1 cellular context compared by ENCODE assay signal in genomic region chr15:89125038-89125826, GRCh38.
TF ChIP-seq lines count a peak whose summit lies in the region.

No MANE protein-coding gene starts in this region.

TF ChIP-seq in HepG2, 621 proteins besides CTCF, POLR2A, EP300 and RAD21 (continued from another document and continues in another):
- TF ChIP-seq DMTF1 (CRISPR knock-in tag; IDR thresholded peaks at IDR 0.05) = no peak
- TF ChIP-seq ELF4 (CRISPR knock-in tag; IDR thresholded peaks at IDR 0.05; ENCODE audit: borderline replicate concordance) = no peak
- TF ChIP-seq SAFB2 (CRISPR knock-in tag; IDR thresholded peaks at IDR 0.05; ENCODE audit: borderline replicate concordance, low read depth) = no peak
- TF ChIP-seq ATAD3A (CRISPR knock-in tag; IDR thresholded peaks at IDR 0.05) = no peak
- no peak for TF ChIP-seq KMT2B (CRISPR knock-in tag; IDR thresholded peaks at IDR 0.05)
- no peak for TF ChIP-seq ZBTB3 (CRISPR knock-in tag; IDR thresholded peaks at IDR 0.05; ENCODE audit: borderline replicate concordance, low read depth)
- TF ChIP-seq IRX3 (CRISPR knock-in tag; IDR thresholded peaks at IDR 0.05; ENCODE audit: borderline replicate concordance, low read depth) = no peak
- TF ChIP-seq, protein P1, sequence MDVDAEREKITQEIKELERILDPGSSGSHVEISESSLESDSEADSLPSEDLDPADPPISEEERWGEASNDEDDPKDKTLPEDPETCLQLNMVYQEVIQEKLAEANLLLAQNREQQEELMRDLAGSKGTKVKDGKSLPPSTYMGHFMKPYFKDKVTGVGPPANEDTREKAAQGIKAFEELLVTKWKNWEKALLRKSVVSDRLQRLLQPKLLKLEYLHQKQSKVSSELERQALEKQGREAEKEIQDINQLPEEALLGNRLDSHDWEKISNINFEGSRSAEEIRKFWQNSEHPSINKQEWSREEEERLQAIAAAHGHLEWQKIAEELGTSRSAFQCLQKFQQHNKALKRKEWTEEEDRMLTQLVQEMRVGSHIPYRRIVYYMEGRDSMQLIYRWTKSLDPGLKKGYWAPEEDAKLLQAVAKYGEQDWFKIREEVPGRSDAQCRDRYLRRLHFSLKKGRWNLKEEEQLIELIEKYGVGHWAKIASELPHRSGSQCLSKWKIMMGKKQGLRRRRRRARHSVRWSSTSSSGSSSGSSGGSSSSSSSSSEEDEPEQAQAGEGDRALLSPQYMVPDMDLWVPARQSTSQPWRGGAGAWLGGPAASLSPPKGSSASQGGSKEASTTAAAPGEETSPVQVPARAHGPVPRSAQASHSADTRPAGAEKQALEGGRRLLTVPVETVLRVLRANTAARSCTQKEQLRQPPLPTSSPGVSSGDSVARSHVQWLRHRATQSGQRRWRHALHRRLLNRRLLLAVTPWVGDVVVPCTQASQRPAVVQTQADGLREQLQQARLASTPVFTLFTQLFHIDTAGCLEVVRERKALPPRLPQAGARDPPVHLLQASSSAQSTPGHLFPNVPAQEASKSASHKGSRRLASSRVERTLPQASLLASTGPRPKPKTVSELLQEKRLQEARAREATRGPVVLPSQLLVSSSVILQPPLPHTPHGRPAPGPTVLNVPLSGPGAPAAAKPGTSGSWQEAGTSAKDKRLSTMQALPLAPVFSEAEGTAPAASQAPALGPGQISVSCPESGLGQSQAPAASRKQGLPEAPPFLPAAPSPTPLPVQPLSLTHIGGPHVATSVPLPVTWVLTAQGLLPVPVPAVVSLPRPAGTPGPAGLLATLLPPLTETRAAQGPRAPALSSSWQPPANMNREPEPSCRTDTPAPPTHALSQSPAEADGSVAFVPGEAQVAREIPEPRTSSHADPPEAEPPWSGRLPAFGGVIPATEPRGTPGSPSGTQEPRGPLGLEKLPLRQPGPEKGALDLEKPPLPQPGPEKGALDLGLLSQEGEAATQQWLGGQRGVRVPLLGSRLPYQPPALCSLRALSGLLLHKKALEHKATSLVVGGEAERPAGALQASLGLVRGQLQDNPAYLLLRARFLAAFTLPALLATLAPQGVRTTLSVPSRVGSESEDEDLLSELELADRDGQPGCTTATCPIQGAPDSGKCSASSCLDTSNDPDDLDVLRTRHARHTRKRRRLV (CRISPR knock-in tag; IDR thresholded peaks at IDR 0.05) = no peak
- TF ChIP-seq CREBL2 (CRISPR knock-in tag; IDR thresholded peaks at IDR 0.05; ENCODE audit: borderline replicate concordance) = no peak
- TF ChIP-seq, protein P2, sequence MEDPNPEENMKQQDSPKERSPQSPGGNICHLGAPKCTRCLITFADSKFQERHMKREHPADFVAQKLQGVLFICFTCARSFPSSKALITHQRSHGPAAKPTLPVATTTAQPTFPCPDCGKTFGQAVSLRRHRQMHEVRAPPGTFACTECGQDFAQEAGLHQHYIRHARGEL (CRISPR knock-in tag; IDR thresholded peaks at IDR 0.05) = no peak
- TF ChIP-seq ZNF850 (CRISPR knock-in tag; conservative IDR thresholded peaks at IDR 0.05) = no peak
- no peak for TF ChIP-seq ZNF382 (CRISPR knock-in tag; IDR thresholded peaks at IDR 0.05; ENCODE audit: borderline replicate concordance)
- TF ChIP-seq PLRG1 (conservative IDR thresholded peaks at IDR 0.05) = no peak
- no peak for TF ChIP-seq ZNF589 (CRISPR knock-in tag; conservative IDR thresholded peaks at IDR 0.05)
- TF ChIP-seq ZBTB20 (CRISPR knock-in tag; IDR thresholded peaks at IDR 0.05; ENCODE audit: borderline replicate concordance, low read depth) = no peak
- TF ChIP-seq ZNF740 (CRISPR knock-in tag; IDR thresholded peaks at IDR 0.05) = no peak
- TF ChIP-seq ZNF784 (CRISPR knock-in tag; IDR thresholded peaks at IDR 0.05; ENCODE audit: borderline replicate concordance) = no peak
- TF ChIP-seq YY1 (IDR thresholded peaks at IDR 0.05; ENCODE audit: insufficient read depth, insufficient replicate concordance, low read depth, low read length) = peak; percentile 75
- TF ChIP-seq ZNF713 (CRISPR knock-in tag; IDR thresholded peaks at IDR 0.05) = no peak
- no peak for TF ChIP-seq KAT8 (CRISPR knock-in tag; IDR thresholded peaks at IDR 0.05)
- TF ChIP-seq, protein P3, sequence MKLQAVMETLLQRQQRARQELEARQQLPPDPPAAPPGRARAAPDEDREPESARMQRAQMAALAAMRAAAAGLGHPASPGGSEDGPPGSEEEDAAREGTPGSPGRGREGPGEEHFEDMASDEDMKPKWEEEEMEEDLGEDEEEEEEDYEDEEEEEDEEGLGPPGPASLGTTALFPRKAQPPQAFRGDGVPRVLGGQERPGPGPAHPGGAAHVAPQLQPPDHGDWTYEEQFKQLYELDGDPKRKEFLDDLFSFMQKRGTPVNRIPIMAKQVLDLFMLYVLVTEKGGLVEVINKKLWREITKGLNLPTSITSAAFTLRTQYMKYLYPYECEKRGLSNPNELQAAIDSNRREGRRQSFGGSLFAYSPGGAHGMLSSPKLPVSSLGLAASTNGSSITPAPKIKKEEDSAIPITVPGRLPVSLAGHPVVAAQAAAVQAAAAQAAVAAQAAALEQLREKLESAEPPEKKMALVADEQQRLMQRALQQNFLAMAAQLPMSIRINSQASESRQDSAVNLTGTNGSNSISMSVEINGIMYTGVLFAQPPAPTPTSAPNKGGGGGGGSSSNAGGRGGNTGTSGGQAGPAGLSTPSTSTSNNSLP (IDR thresholded peaks at IDR 0.05; ENCODE audit: low read depth, low read length) = 0 out of 2 replicates have a peak, but pooled peaks have one; percentile 2
- no peak for TF ChIP-seq ZFP90 (CRISPR knock-in tag; IDR thresholded peaks at IDR 0.05; ENCODE audit: borderline replicate concordance)
- TF ChIP-seq ZNF607 (CRISPR knock-in tag; IDR thresholded peaks at IDR 0.05; ENCODE audit: borderline replicate concordance) = no peak
- TF ChIP-seq CENPT (CRISPR knock-in tag; IDR thresholded peaks at IDR 0.05; ENCODE audit: low read depth) = no peak
- no peak for TF ChIP-seq BHLHE40 (IDR thresholded peaks at IDR 0.05; ENCODE audit: low read length)
- TF ChIP-seq RARA (CRISPR knock-in tag; IDR thresholded peaks at IDR 0.05) = peak; percentile 50; the same call in 1 of the 2 replicates
- no peak for TF ChIP-seq PAWR (CRISPR knock-in tag; IDR thresholded peaks at IDR 0.05; ENCODE audit: borderline replicate concordance)
- TF ChIP-seq PPARG (CRISPR knock-in tag; conservative IDR thresholded peaks at IDR 0.05) = peak; percentile 35; the same call in 1 of the 2 replicates
- no peak for TF ChIP-seq ZFY (CRISPR knock-in tag; IDR thresholded peaks at IDR 0.05)
- no peak for TF ChIP-seq MEIS2 (CRISPR knock-in tag; IDR thresholded peaks at IDR 0.05)
- no peak for TF ChIP-seq ZNF337 (CRISPR knock-in tag; IDR thresholded peaks at IDR 0.05; ENCODE audit: borderline replicate concordance, low read depth)
- TF ChIP-seq, protein P4, sequence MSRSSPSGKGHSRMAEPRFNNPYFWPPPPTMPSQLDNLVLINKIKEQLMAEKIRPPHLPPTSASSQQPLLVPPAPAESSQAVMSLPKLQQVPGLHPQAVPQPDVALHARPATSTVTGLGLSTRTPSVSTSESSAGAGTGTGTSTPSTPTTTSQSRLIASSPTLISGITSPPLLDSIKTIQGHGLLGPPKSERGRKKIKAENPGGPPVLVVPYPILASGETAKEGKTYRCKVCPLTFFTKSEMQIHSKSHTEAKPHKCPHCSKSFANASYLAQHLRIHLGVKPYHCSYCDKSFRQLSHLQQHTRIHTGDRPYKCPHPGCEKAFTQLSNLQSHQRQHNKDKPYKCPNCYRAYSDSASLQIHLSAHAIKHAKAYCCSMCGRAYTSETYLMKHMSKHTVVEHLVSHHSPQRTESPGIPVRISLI (CRISPR knock-in tag; IDR thresholded peaks at IDR 0.05; ENCODE audit: borderline replicate concordance) = peak; percentile 98
- TF ChIP-seq HOXA5 (CRISPR knock-in tag; IDR thresholded peaks at IDR 0.05) = no peak; the same call in 1 of the 2 replicates
- no peak for TF ChIP-seq SOX6 (IDR thresholded peaks at IDR 0.05)
- TF ChIP-seq SOX6 (CRISPR knock-in tag; IDR thresholded peaks at IDR 0.05) = peak; percentile 58
- TF ChIP-seq ZNF841 (CRISPR knock-in tag; IDR thresholded peaks at IDR 0.05; ENCODE audit: borderline replicate concordance) = no peak
- no peak for TF ChIP-seq ZNF577 (CRISPR knock-in tag; IDR thresholded peaks at IDR 0.05; ENCODE audit: borderline replicate concordance, low read depth)
- TF ChIP-seq ZNF546 (CRISPR knock-in tag; conservative IDR thresholded peaks at IDR 0.05) = no peak
- no peak for TF ChIP-seq CBX1 (IDR thresholded peaks at IDR 0.05; ENCODE audit: low read depth)
- no peak for TF ChIP-seq ZZZ3 (CRISPR knock-in tag; IDR thresholded peaks at IDR 0.05; ENCODE audit: borderline replicate concordance)
- TF ChIP-seq HIVEP1 (CRISPR knock-in tag; IDR thresholded peaks at IDR 0.05) = no peak
- TF ChIP-seq ZNF674 (CRISPR knock-in tag; IDR thresholded peaks at IDR 0.05; ENCODE audit: low read depth) = no peak
- TF ChIP-seq ZNF7 (CRISPR knock-in tag; IDR thresholded peaks at IDR 0.05) = no peak
- TF ChIP-seq ZNF879 (CRISPR knock-in tag; IDR thresholded peaks at IDR 0.05) = no peak
- TF ChIP-seq MTF2 (CRISPR knock-in tag; IDR thresholded peaks at IDR 0.05; ENCODE audit: borderline replicate concordance) = no peak
- no peak for TF ChIP-seq ZNF431 (CRISPR knock-in tag; IDR thresholded peaks at IDR 0.05; ENCODE audit: borderline replicate concordance, low read depth)
- TF ChIP-seq RNF219 (CRISPR knock-in tag; IDR thresholded peaks at IDR 0.05) = no peak
- no peak for TF ChIP-seq ZNF746 (CRISPR knock-in tag; IDR thresholded peaks at IDR 0.05)
- TF ChIP-seq KDM3A (CRISPR knock-in tag; IDR thresholded peaks at IDR 0.05; ENCODE audit: low read depth) = no peak
- TF ChIP-seq, protein P5, sequence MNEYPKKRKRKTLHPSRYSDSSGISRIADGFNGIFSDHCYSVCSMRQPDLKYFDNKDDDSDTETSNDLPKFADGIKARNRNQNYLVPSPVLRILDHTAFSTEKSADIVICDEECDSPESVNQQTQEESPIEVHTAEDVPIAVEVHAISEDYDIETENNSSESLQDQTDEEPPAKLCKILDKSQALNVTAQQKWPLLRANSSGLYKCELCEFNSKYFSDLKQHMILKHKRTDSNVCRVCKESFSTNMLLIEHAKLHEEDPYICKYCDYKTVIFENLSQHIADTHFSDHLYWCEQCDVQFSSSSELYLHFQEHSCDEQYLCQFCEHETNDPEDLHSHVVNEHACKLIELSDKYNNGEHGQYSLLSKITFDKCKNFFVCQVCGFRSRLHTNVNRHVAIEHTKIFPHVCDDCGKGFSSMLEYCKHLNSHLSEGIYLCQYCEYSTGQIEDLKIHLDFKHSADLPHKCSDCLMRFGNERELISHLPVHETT (CRISPR knock-in tag; conservative IDR thresholded peaks at IDR 0.05) = no peak
